ENCODE assay signal across 8 cellular contexts in the genomic region with DNA sequence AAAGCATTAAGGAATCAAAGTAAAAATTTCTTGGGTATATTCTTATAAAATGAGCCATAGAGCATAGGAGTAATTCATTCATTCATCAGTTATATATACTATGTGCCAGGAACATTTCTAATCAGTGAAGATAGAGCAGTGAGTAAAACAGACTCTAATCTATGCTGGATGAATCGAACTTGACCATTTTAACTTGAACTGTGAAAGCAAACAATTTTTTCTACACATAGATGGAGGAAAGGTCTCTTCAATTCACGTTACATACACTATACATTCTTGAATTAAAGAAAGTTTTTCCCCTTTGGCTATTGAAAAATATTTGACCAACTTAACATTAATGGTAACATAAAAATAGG. TPM values are rescaled to one million over a fixed set of nuclear protein-coding genes. Genes with fewer than 3 reads are reported as not detected.
DNase-seq lines count a peak whose midpoint lies in the region; ATAC-seq and TF ChIP-seq lines count a peak whose summit lies in the region.

No MANE protein-coding gene starts in this region.

- no peak overlapping the region for H3K14ac ChIP-seq in trophoblast cell (ENCODE audit: low read length)

- TF ChIP-seq CTCF in DND-41 (IDR thresholded peaks at IDR 0.05; ENCODE audit: borderline replicate concordance, extremely low read depth, low read length, poor library complexity, severe bottlenecking) = no peak
- TF ChIP-seq CTCF in PC-3 (conservative IDR thresholded peaks at IDR 0.05; ENCODE audit: low read depth, low read length) = no peak
- no peak for TF ChIP-seq CTCF in epithelial cell of esophagus (IDR thresholded peaks at IDR 0.05; ENCODE audit: insufficient read depth, low read depth, low read length, missing control alignments)

- H3F3A ChIP-seq in PC-3 (ENCODE audit: low read length, unreplicated experiment) = no peaks in the 10 kb centered on the region

- WGBS in trophoblast cell (ENCODE audit: extremely low coverage, insufficient coverage, insufficient read length) = no CpG with 5 or more reads among the region's 2 CpGs

- H3K79me2 ChIP-seq in DND-41 (ENCODE audit: insufficient read depth, low read length) (peaks cover 66% of the 10 kb centered on the region), PC-3 (ENCODE audit: low read length) (peaks cover 61% of the 10 kb centered on the region), trophoblast cell (ENCODE audit: control insufficient read depth, insufficient read depth, low read length, poor library complexity) (peaks cover 12% of the 10 kb centered on the region)

- no peak overlapping the region for H3K23ac ChIP-seq in trophoblast cell (ENCODE audit: low read length)

- H3K4me3 ChIP-seq in DND-41 (ENCODE audit: low read depth in 1 of 2, low read length in 2 of 2) (peak overlapping the region; percentile 75 to 77), PC-3 (ENCODE audit: low read length) (peak overlapping the region; percentile 92), epithelial cell of esophagus (ENCODE audit: low read length) (peak overlapping the region; percentile 78), trophoblast cell (ENCODE audit: low read depth, low read length) (no peak overlapping the region)

- no peaks in the 10 kb centered on the region for H3K9me2 ChIP-seq in PC-3 (replicated peaks; ENCODE audit: low read length)

- H4K8ac ChIP-seq in trophoblast cell (ENCODE audit: low read depth, low read length) = no peak overlapping the region

- H2AK5ac ChIP-seq in trophoblast cell (ENCODE audit: low read length) = no peak overlapping the region

- BruUV-seq in PC-3 (replicated peaks; lab: Mats Ljungman, UMichigan) = no TSS peak

- DNase-seq in DND-41 (no peak), PC-3 (no peak), epithelial cell of esophagus (ENCODE audit: low read depth) (no peak), trophoblast cell (no peak), head of caudate nucleus (no peak), occipital lobe (lab: John Stamatoyannopoulos, UW) (no peak)

- CTCF ChIA-PET in PC-3 (lab: Charles Lee) = interaction anchor here (0.7 kb wide), 1 partner anchor 176 kb away, joined by 3 read pairs; no protein-coding TSS in a partner anchor

- H3K18ac ChIP-seq in trophoblast cell (ENCODE audit: low read length) = no peak overlapping the region

- intact Hi-C loops in PC-3 (cut with micrococcal nuclease) (loop anchor here (5.0 to 10.0 kb wide), 2 partner anchors 70 to 98 kb away; a partner anchor contains a TSS), head of caudate nucleus (cut with DNase I) (loop anchor here (5.0 kb wide), 1 partner anchor 185 kb away; a partner anchor contains a TSS)

- H2BK120ac ChIP-seq in trophoblast cell (ENCODE audit: insufficient read depth, low read length, poor library complexity) = no peak overlapping the region

- ATAC-seq in DND-41 (ENCODE audit: insufficient read depth, low read depth) (no peak), PC-3 (no peak), GM19463 (IDR thresholded peaks at IDR 0.05; ENCODE audit: unreplicated experiment) (no peak), GM21360 (IDR thresholded peaks at IDR 0.05; ENCODE audit: unreplicated experiment) (no peak)

- H3K27ac ChIP-seq in DND-41 (ENCODE audit: low read length) = peak overlapping the region; percentile 61; the same call in 1 of the 2 replicates
- H3K27ac ChIP-seq in PC-3 (ENCODE audit: low read length) = no peak overlapping the region
- no peak overlapping the region for H3K27ac ChIP-seq in trophoblast cell (ENCODE audit: low read depth, low read length)

- no peak overlapping the region for H4K91ac ChIP-seq in trophoblast cell (ENCODE audit: low read depth, low read length)

- H2AFZ ChIP-seq in DND-41 (ENCODE audit: low read depth, low read length) (no peak overlapping the region), PC-3 (ENCODE audit: low read length) (no peak overlapping the region), trophoblast cell (ENCODE audit: insufficient read depth, low read length, poor library complexity) (no peak overlapping the region)

- H2BK5ac ChIP-seq in trophoblast cell (ENCODE audit: low read depth, low read length, poor library complexity) = no peak overlapping the region

- peaks cover 11% of the 10 kb centered on the region for H3K79me1 ChIP-seq in trophoblast cell (ENCODE audit: low read length)

- H3K9ac ChIP-seq in DND-41 (ENCODE audit: low read depth, low read length) (peak overlapping the region; percentile 82), PC-3 (ENCODE audit: low read length) (no peak overlapping the region), trophoblast cell (ENCODE audit: low read length) (no peak overlapping the region)

- H3K4me1 ChIP-seq in DND-41 (ENCODE audit: insufficient read depth, low read length) (peaks cover 54% of the 10 kb centered on the region), PC-3 (ENCODE audit: insufficient read depth, low read length) (peaks cover 33% of the 10 kb centered on the region), trophoblast cell (ENCODE audit: control insufficient read depth in 1 of 2, insufficient read depth in 2 of 2, low read length in 2 of 2) (no peaks in the 10 kb centered on the region)

- H4K20me1 ChIP-seq in DND-41 (ENCODE audit: insufficient read depth, low read length) (peaks cover 53% of the 10 kb centered on the region), PC-3 (ENCODE audit: low read length) (peaks cover 14% of the 10 kb centered on the region; the same call in 1 of the 2 replicates)

- no peaks in the 10 kb centered on the region for H3K9me3 ChIP-seq in DND-41 (ENCODE audit: insufficient read depth, low read length, severe bottlenecking)
- H3K9me3 ChIP-seq in PC-3 (ENCODE audit: low read length) = no peaks in the 10 kb centered on the region
- no peaks in the 10 kb centered on the region for H3K9me3 ChIP-seq in trophoblast cell (ENCODE audit: insufficient read depth, low read depth, low read length)

- H4K12ac ChIP-seq in trophoblast cell (ENCODE audit: low read depth, low read length) = no peak overlapping the region

- no peaks in the 10 kb centered on the region for H3K27me3 ChIP-seq in DND-41 (ENCODE audit: insufficient read depth, low read length, poor library complexity)
- H3K27me3 ChIP-seq in PC-3 (ENCODE audit: low read length) = no peaks in the 10 kb centered on the region
- no peaks in the 10 kb centered on the region for H3K27me3 ChIP-seq in trophoblast cell (ENCODE audit: insufficient read depth, low read length)

- no peak overlapping the region for H3K4ac ChIP-seq in trophoblast cell (ENCODE audit: low read depth, low read length)

- H3K36me3 ChIP-seq in DND-41 (ENCODE audit: insufficient read depth, low read length) (peaks cover 4% of the 10 kb centered on the region), PC-3 (ENCODE audit: low read depth, low read length) (no peaks in the 10 kb centered on the region), trophoblast cell (ENCODE audit: control insufficient read depth in 1 of 2, insufficient read depth in 2 of 2, low read length in 2 of 2) (no peaks in the 10 kb centered on the region)

- POLR2A ChIA-PET in PC-3 (lab: Charles Lee; ENCODE audit: unreplicated experiment) = no interaction called here

- peak overlapping the region; percentile 97 for H3K4me2 ChIP-seq in DND-41 (ENCODE audit: insufficient read depth, low read length)
- peak overlapping the region; percentile 89 for H3K4me2 ChIP-seq in PC-3 (ENCODE audit: low read length)
- peak overlapping the region; percentile 97 for H3K4me2 ChIP-seq in trophoblast cell (ENCODE audit: low read length)

- H2BK12ac ChIP-seq in trophoblast cell (ENCODE audit: low read length) = no peak overlapping the region

RNA-seq across cellular contexts. Expression of a gene that starts 1.6 kb away (rescaled TPM):
- total RNA-seq in PC-3 (2014; rRNA removed) = 13.6 and 14.0 TPM in 2 replicates
- 26.7 and 26.9 TPM in 2 replicates for polyA plus RNA-seq in trophoblast cell (2013)
- total RNA-seq in occipital lobe = 93.7 TPM

RNA-seq across cellular contexts. Expression of a gene that starts 11.7 kb away (rescaled TPM):
- total RNA-seq in PC-3 (2014; rRNA removed) = 1.1 and 1.4 TPM in 2 replicates
- 0.49 and 0.69 TPM in 2 replicates for polyA plus RNA-seq in trophoblast cell (2013)
- total RNA-seq in occipital lobe = not detected
